Comparison of ENCODE assay signal across 8 cellular contexts in genomic region chr14:20332946-20333782, GRCh38. TPM values are rescaled to one million over a fixed set of nuclear protein-coding genes. Genes with fewer than 3 reads are reported as not detected.
DNase-seq lines count a peak whose midpoint lies in the region; ATAC-seq, FAIRE-seq and TF ChIP-seq lines count a peak whose summit lies in the region.

Gene CCNB1IP1, minus strand, starts transcription at chr14:20333279. Its CDS starts 16,756 bp downstream, at chr14:20316523.

- no TSS peak for BruUV-seq in GM12878 (replicated peaks; lab: Mats Ljungman, UMichigan)

- peak; percentile 97 for ATAC-seq in GM18498 (IDR thresholded peaks at IDR 0.05; ENCODE audit: unreplicated experiment)
- ATAC-seq in HG02884 (IDR thresholded peaks at IDR 0.05; ENCODE audit: unreplicated experiment): peak; percentile 98
- peak; percentile 95 for ATAC-seq in GM12878
- peak; percentile 96 to 99 (median 98) for ATAC-seq in psoas muscle

- H4K20me1 ChIP-seq in GM12878 (ENCODE audit: control insufficient read depth, insufficient read depth): no peaks in the 10 kb centered on the region

- TF ChIP-seq CTCF in GM12878 (IDR thresholded peaks at IDR 0.05 in 2 of 3, conservative IDR thresholded peaks at IDR 0.05 in 1 of 3; ENCODE audit: control insufficient read depth in 2 of 3, extremely low read depth in 1 of 3, insufficient read depth in 1 of 3, low read depth in 3 of 3, low read length in 3 of 3) (no peak), psoas muscle (IDR thresholded peaks at IDR 0.05) (no peak)

- peak; percentile 97 for FAIRE-seq in GM12878 (lab: Jason Lieb, UNC)

- H3K4me2 ChIP-seq in GM12878 (ENCODE audit: control insufficient read depth, insufficient read depth): peak within 1 kb of the TSS; percentile 89

- H2AFZ ChIP-seq in GM12878 (ENCODE audit: control insufficient read depth, low read depth, low read length): peak within 1 kb of the TSS; percentile 81

- 1% methylated on average over 17 of the region's 17 CpGs for WGBS in GM12878 (ENCODE audit: insufficient coverage, insufficient replicate concordance, low lambda C conversion rate, missing lambda C conversion rate)
- WGBS in psoas muscle, 3 donors: 2 to 3% (median 3%) methylated on average over 17 of the region's 17 CpGs

- no peak; a peak in 1 of 4 replicates for TF ChIP-seq EP300 in GM12878 (IDR thresholded peaks at IDR 0.05; ENCODE audit: borderline replicate concordance in 1 of 2, control insufficient read depth in 1 of 2, low read depth in 2 of 2, low read length in 2 of 2)

- no peaks in the 10 kb centered on the region for H3K27me3 ChIP-seq in GM12878 (replicated peaks in 1 of 2; ENCODE audit: control insufficient read depth in 2 of 2, insufficient read depth in 2 of 2, low read length in 1 of 2)
- H3K27me3 ChIP-seq in psoas muscle (ENCODE audit: insufficient read depth in 3 of 3, low read length in 2 of 3): no peaks in the 10 kb centered on the region

- peak; percentile 56; the same call in 1 of the 2 replicates for TF ChIP-seq POLR2A in GM12878 (IDR thresholded peaks at IDR 0.05; ENCODE audit: low read depth, low read length)

- H3K27ac ChIP-seq in GM12878 (ENCODE audit: control insufficient read depth, insufficient read depth): peak within 1 kb of the TSS; percentile 85
- H3K27ac ChIP-seq in psoas muscle: peak within 1 kb of the TSS; percentile 85

- POLR2A ChIA-PET in GM12878 (lab: Charles Lee): interaction anchor here (0.7 to 7.4 kb wide), 11 partner anchors 9 to 332 kb away, joined by 3 to 96 read pairs (median 3); partner anchors contain the start of genes APEX1, OSGEP, PARP2 and PIP4P1

- H3K4me3 ChIP-seq in GM12878 (peak within 1 kb of the TSS; percentile 82), psoas muscle (peak within 1 kb of the TSS; percentile 77)

- H3K9ac ChIP-seq in GM12878 (ENCODE audit: control insufficient read depth, insufficient read depth, low read length): peak within 1 kb of the TSS; percentile 88

- DNase-seq in 8988T (peak; percentile 47), NCI-H1436 treated with DMSO at 0.1 percent for 48 hours (lab: John Stamatoyannopoulos, UW) (peak; percentile 73), T-helper 1 cell (peak in 4 of 5 donors; percentile 36 to 82 (median 50)), GM12878 (ENCODE audit: low read depth, low spot score) (peak; percentile 87), hepatic stellate cell (ENCODE audit: low spot score) (peak; percentile 85), psoas muscle (peak; percentile 38 to 70)

- SMC1A ChIA-PET in GM12878 (lab: Charles Lee; ENCODE audit: uncharacterized antibody, unreplicated experiment): interaction anchor here (0.6 to 3.3 kb wide), 16 partner anchors 10 to 341 kb away, joined by 3 to 58 read pairs (median 3); partner anchors contain the start of genes APEX1, PARP2, PIP4P1 and TEP1

- RAD21 ChIA-PET in GM12878 (lab: Charles Lee; ENCODE audit: unreplicated experiment): interaction anchor here (0.6 to 7.9 kb wide), 9 partner anchors 9 to 349 kb away, joined by 3 to 78 read pairs (median 6); partner anchors contain the start of genes PARP2, PIP4P1 and TEP1

- H3K36me3 ChIP-seq in GM12878 (ENCODE audit: control insufficient read depth in 2 of 2, insufficient read depth in 2 of 2, low read length in 1 of 2): peaks cover 0 to 4% of the 10 kb centered on the region in 2 experiments; a peak in 1 of 4 replicates
- peaks cover 0 to 10% of the 10 kb centered on the region in 2 donors for H3K36me3 ChIP-seq in psoas muscle (ENCODE audit: insufficient read depth in 1 of 2, low read depth in 1 of 2)

- CTCF ChIA-PET in GM12878 (lab: Yijun Ruan, JAX): interaction anchor here (0.9 to 11.3 kb wide), 11 partner anchors 9 to 352 kb away, joined by 3 to 216 read pairs (median 4); partner anchors contain the start of genes PARP2, RNASE4, TEP1 and TTC5

- intact Hi-C loops in GM12878 (cut with micrococcal nuclease; ENCODE audit: unreplicated experiment): loop anchor here (2.0 kb wide), 1 partner anchor 128 kb away; the partner anchor contains the start of gene PIP4P1
- intact Hi-C loops in psoas muscle (cut with DNase I): loop anchor here in 1 of 2 donors (10.0 kb wide), 1 partner anchor 352 kb away; the partner anchor contains the start of genes ANG and RNASE4

- H3K9me3 ChIP-seq in GM12878 (replicated peaks; ENCODE audit: control insufficient read depth, insufficient read depth, low read length) (no peaks in the 10 kb centered on the region), psoas muscle (no peaks in the 10 kb centered on the region)

- H3K4me1 ChIP-seq in GM12878 (ENCODE audit: control insufficient read depth, insufficient read depth, low read length) (peaks cover 6% of the 10 kb centered on the region; the same call in 1 of the 2 replicates), psoas muscle (peaks cover 14% of the 10 kb centered on the region)

- TF ChIP-seq RAD21 in GM12878 (IDR thresholded peaks at IDR 0.05; ENCODE audit: insufficient read depth, low read depth, low read length): no peak

- in situ Hi-C loops in GM12878 (cut with MboI): loop anchor here (5.0 kb wide), 1 partner anchor 349 kb away; the partner anchor contains the start of gene RNASE4

- peaks cover 44% of the 10 kb centered on the region for H3K79me2 ChIP-seq in GM12878 (ENCODE audit: control insufficient read depth, insufficient read depth, low read length)

TF ChIP-seq in GM12878, 131 proteins besides CTCF, POLR2A, EP300 and RAD21 (continues in another document):
- TF ChIP-seq RUNX3 (IDR thresholded peaks at IDR 0.05; ENCODE audit: low read length) (peak; percentile 54; the same call in 1 of the 2 replicates), NKRF (conservative IDR thresholded peaks at IDR 0.05) (peak; percentile 71), MXI1 (IDR thresholded peaks at IDR 0.05; ENCODE audit: low read depth, low read length) (peak; percentile 88), STAT1 (conservative IDR thresholded peaks at IDR 0.05) (0 out of 2 replicates have a peak, but pooled peaks have one; percentile 31), RFX5 (IDR thresholded peaks at IDR 0.05; ENCODE audit: low read depth, low read length) (peak; percentile 49; the same call in 1 of the 2 replicates), RELB (IDR thresholded peaks at IDR 0.05; ENCODE audit: low read depth) (peak; percentile 83), JUND (IDR thresholded peaks at IDR 0.05; ENCODE audit: low read depth, low read length) (peak; percentile 60; the same call in 1 of the 2 replicates), STAT3 (IDR thresholded peaks at IDR 0.05; ENCODE audit: low read depth, low read length) (peak; percentile 69; the same call in 1 of the 2 replicates), SREBF2 (IDR thresholded peaks at IDR 0.05; ENCODE audit: low read length) (no peak)

RNA-seq across cellular contexts. Expression of gene CCNB1IP1, which starts in this region (rescaled TPM):
- total RNA-seq in GM12878 (2013; cell fraction: nucleolus; rRNA removed): 106 and 111 TPM in 2 replicates
- total RNA-seq in GM12878 (2014; rRNA removed) (92.4 and 122 TPM in 2 replicates), GM12878 (2014; rRNA removed; fragmentation: Illumina TruSeq; extraction: Trizol) (99.7 and 102 TPM in 2 replicates), GM12878 (2021) (60.3 and 61.0 TPM in 2 replicates), psoas muscle (10 to 100 TPM; 11.9 to 37.0 (median 28.1) TPM)
- polyA plus RNA-seq in GM12878 (2011; ENCODE audit: low read depth): 87.9 TPM
- polyA plus RNA-seq in GM12878 (2011; rRNA removed) (165 and 188 TPM in 2 replicates), GM12878 (2014; fragmentation: Illumina TruSeq; extraction: Trizol) (109 and 144 TPM in 2 replicates), GM12878 (2014; fragmentation: Nextera tagmentation; extraction: Ambion mirVana) (10 to 100 TPM; 69.2 to 80.6 TPM), GM12878 (2014; rRNA removed) (85.1 and 98.2 TPM in 2 replicates), GM12878 (2016; fragmentation: Nextera tagmentation; extraction: Ambion mirVana) (10 to 100 TPM; 20.4 to 23.0 TPM), psoas muscle (10 to 100 TPM; 35.9 to 67.4 (median 46.0) TPM)
- polyA plus RNA-seq in GM12878 (2011; cell fraction: cytosol; rRNA removed): 96.7 and 123 TPM in 2 replicates
- polyA plus RNA-seq in GM12878 (2011; cell fraction: nucleus; rRNA removed): 52.4 and 52.7 TPM in 2 replicates
- polyA plus RNA-seq in GM12878 (2012): 63.3 and 99.5 TPM in 2 replicates
- polyA minus RNA-seq in GM12878 (2011; rRNA and poly(A)+ RNA removed): 119 TPM in 2 replicates
- polyA minus RNA-seq in GM12878 (2011; cell fraction: cytosol; rRNA and poly(A)+ RNA removed): 20.8 and 28.8 TPM in 2 replicates
- polyA minus RNA-seq in GM12878 (2011; cell fraction: nucleus; rRNA and poly(A)+ RNA removed): 40.9 and 73.9 TPM in 2 replicates

Comparison
In these comparisons a context has a peak if more than half of its experiments do, and no peak if none do; other contexts are left out.
1. Peak in every context shown above with its lines: DNase-seq, ATAC-seq, H3K4me3 ChIP-seq and H3K27ac ChIP-seq.